2 cellular contexts compared by ENCODE assay signal in the genomic region with DNA sequence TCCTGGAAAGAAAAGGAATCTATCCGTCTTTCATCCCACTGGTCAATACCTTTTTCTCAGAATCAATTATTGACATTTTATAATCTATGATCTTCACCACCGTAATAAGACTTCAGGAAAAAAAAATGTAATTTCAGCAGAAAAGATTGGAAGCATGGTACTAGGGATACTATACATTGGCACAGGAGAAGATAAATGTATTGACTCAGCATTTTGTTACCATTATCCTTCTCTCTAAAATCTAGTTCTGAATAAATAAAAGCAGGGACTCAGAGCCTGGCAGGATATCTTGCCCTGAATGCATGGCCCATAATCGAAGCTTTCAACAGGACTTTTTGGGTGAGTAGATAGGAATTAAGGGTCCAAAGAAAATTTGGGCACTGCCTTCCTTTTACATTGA.
A peak's percentile ranks its signal among the peaks of the same experiment; 100 is the strongest.
TF ChIP-seq lines count a peak whose summit lies in the region.

No MANE protein-coding gene starts in this region.

TF ChIP-seq in IMR-90, 13 proteins besides CTCF, POLR2A, EP300 and RAD21:
- TF ChIP-seq MAFK (IDR thresholded peaks at IDR 0.05; ENCODE audit: low read depth, low read length) = peak; percentile 79
- TF ChIP-seq CHD1 (IDR thresholded peaks at IDR 0.05; ENCODE audit: low read depth, low read length) = no peak

TF ChIP-seq in H1, 55 proteins besides CTCF, POLR2A, EP300 and RAD21:
- TF ChIP-seq TEAD4 (IDR thresholded peaks at IDR 0.05; ENCODE audit: low read depth, low read length) (no peak), MAFK (IDR thresholded peaks at IDR 0.05; ENCODE audit: low read depth, low read length) (peak; percentile 22; the same call in 1 of the 2 replicates)
